18 cellular contexts compared by ENCODE assay signal in the genomic region with DNA sequence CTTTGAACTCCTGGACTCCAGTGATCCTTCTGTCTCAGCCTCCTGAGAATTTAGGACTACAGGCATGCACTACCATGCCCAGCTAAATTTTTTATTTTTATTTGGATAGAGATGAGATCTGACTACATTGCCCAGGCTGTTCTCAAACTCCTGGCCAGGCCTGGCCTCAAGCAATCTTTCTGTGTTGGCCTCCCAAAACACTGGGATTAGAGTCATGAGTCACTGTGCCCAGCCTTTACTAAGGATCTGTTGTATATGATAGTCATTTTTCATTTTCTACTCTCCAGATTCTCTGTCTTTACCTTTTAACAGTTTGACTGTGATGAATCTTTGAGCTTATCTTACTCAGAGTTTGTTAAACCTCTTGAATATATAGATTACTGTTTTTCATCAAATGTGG.
DNase-seq lines count a peak whose midpoint lies in the region; ATAC-seq, FAIRE-seq and TF ChIP-seq lines count a peak whose summit lies in the region.
"Had no signal": no experiment of that assay in that cellular context is flagged by ENCODE, and none has a peak within 500 bp of the region (broad histone marks: within the 10 kb centered on the region; RNA-seq: fewer than 3 reads in every experiment).

No MANE protein-coding gene starts in this region.

- H4K20me1 ChIP-seq in K562 (replicated peaks; ENCODE audit: control insufficient read depth, insufficient read depth, low read length) = no peaks in the 10 kb centered on the region

- H3K79me2 ChIP-seq in K562 (ENCODE audit: control insufficient read depth, insufficient read depth, low read length) = no peaks in the 10 kb centered on the region

- H3K4me1 Mint-ChIP-seq in naive thymus-derived CD4-positive, alpha-beta T cell = peaks cover 7 to 23% (median 18%) of the 10 kb centered on the region in 7 donors
- peaks cover 6% of the 10 kb centered on the region for H3K4me1 Mint-ChIP-seq in stimulated activated memory B cell treated with anti-CD40 and anti-IgM and Interleukin-4, amounts not matched to agents 10 μg/mL and 1 μg/mL and 100 μg/mL, for 72 hours

- TF ChIP-seq CTCF in K562 (IDR thresholded peaks at IDR 0.05 in 2 of 3, conservative IDR thresholded peaks at IDR 0.05 in 1 of 3; ENCODE audit: insufficient read depth in 2 of 3, low read depth in 1 of 3, low read length in 3 of 3) = no peak

- H3K4me3 ChIP-seq in K562 = no peak overlapping the region
- peak overlapping the region; percentile 9 for H3K4me3 ChIP-seq in naive thymus-derived CD4-positive, alpha-beta T cell (ENCODE audit: low read length)
- H3K4me3 ChIP-seq: PC-9, SJSA1, tibial artery had no signal

- peak; percentile 20 for ATAC-seq in GM19395 (IDR thresholded peaks at IDR 0.05; ENCODE audit: unreplicated experiment)
- peak; percentile 79 for ATAC-seq in K562
- no peak for ATAC-seq in naive thymus-derived CD4-positive, alpha-beta T cell
- ATAC-seq in HG03457 (IDR thresholded peaks at IDR 0.05; ENCODE audit: unreplicated experiment) = no peak
- ATAC-seq in stimulated activated memory B cell treated with anti-CD40 and anti-IgM and Interleukin-4, amounts not matched to agents 10 μg/mL and 1 μg/mL and 100 μg/mL, for 72 hours = no peak
- ATAC-seq: stimulated activated naive CD8-positive, alpha-beta T cell treated with anti-CD3 and anti-CD28 coated beads, Interleukin-15, Interleukin-2, amounts not matched to agents 100 U/mL and 50 U/mL, for 24 hours had no signal

- no peak for TF ChIP-seq EP300 in K562 (IDR thresholded peaks at IDR 0.05; ENCODE audit: low read length)

- DNase-seq in M059J (ENCODE audit: low read depth) = peak; percentile 64
- DNase-seq in K562 (ENCODE audit: extremely low read depth in 1 of 4, low spot score in 3 of 4) = peak in 1 of 4 experiments; percentile 24
- DNase-seq in naive thymus-derived CD4-positive, alpha-beta T cell = no peak
- no peak for DNase-seq in posterior vena cava (ENCODE audit: low spot score)
- DNase-seq: activated gamma-delta T cell; aorta; effector memory CD4-positive, alpha-beta T cell; NCI-H1436; NCI-H69; PC-9; stimulated activated naive CD8-positive, alpha-beta T cell treated with anti-CD3 and anti-CD28 coated beads, Interleukin-15, Interleukin-2, amounts not matched to agents 100 U/mL and 50 U/mL, for 24 hours; tibial artery had no signal

- H3K27me3 ChIP-seq in K562 (ENCODE audit: control insufficient read depth in 2 of 2, insufficient read depth in 2 of 2, low read length in 2 of 2) = no peaks in the 10 kb centered on the region
- no peaks in the 10 kb centered on the region for H3K27me3 ChIP-seq in naive thymus-derived CD4-positive, alpha-beta T cell (ENCODE audit: control insufficient read depth in 2 of 2, insufficient read depth in 2 of 2, low read length in 2 of 2)
- H3K27me3 ChIP-seq: SJSA1, tibial artery had no signal

- no peak overlapping the region for H3K27ac ChIP-seq in K562 (ENCODE audit: extremely low read depth, low read depth, low read length)
- no peak overlapping the region for H3K27ac ChIP-seq in naive thymus-derived CD4-positive, alpha-beta T cell (ENCODE audit: low read depth, low read length)
- H3K27ac ChIP-seq: PC-9, SJSA1, tibial artery had no signal

- no peaks in the 10 kb centered on the region for H3K27me3 Mint-ChIP-seq in naive thymus-derived CD4-positive, alpha-beta T cell
- H3K27me3 Mint-ChIP-seq in stimulated activated memory B cell treated with anti-CD40 and anti-IgM and Interleukin-4, amounts not matched to agents 10 μg/mL and 1 μg/mL and 100 μg/mL, for 72 hours = no peaks in the 10 kb centered on the region

- POLR2A ChIA-PET in K562 (lab: Yijun Ruan, JAX) = interaction anchor here (1.2 kb wide), 1 partner anchor 268 kb away, joined by 4 read pairs; no protein-coding TSS in a partner anchor
- POLR2A ChIA-PET in naive thymus-derived CD4-positive, alpha-beta T cell (lab: Charles Lee) = no interaction called here

- TF ChIP-seq POLR2A in K562 (conservative IDR thresholded peaks at IDR 0.05) = no peak

- peaks cover 0 to 4% (median 0%) of the 10 kb centered on the region in 5 donors for H3K36me3 Mint-ChIP-seq in naive thymus-derived CD4-positive, alpha-beta T cell
- no peaks in the 10 kb centered on the region for H3K36me3 Mint-ChIP-seq in stimulated activated memory B cell treated with anti-CD40 and anti-IgM and Interleukin-4, amounts not matched to agents 10 μg/mL and 1 μg/mL and 100 μg/mL, for 72 hours

- H3K9me3 ChIP-seq in K562 (replicated peaks; ENCODE audit: control insufficient read depth, insufficient read depth, low read depth, low read length) = no peaks in the 10 kb centered on the region
- no peaks in the 10 kb centered on the region for H3K9me3 ChIP-seq in naive thymus-derived CD4-positive, alpha-beta T cell (ENCODE audit: control insufficient read depth in 2 of 3, low read length in 3 of 3)
- H3K9me3 ChIP-seq: SJSA1, tibial artery had no signal

- peak; percentile 29 for FAIRE-seq in K562 (lab: Jason Lieb, UNC)
- FAIRE-seq: H1 had no signal

- no peak overlapping the region for H3K9ac ChIP-seq in K562 (ENCODE audit: insufficient read depth in 1 of 2, low read depth in 2 of 2, low read length in 2 of 2)

- in situ Hi-C loops in K562 (cut with MboI) = no loop called here

- H3K4me3 Mint-ChIP-seq in naive thymus-derived CD4-positive, alpha-beta T cell = peak overlapping the region in 5 of 10 donors; percentile 68 to 79 (median 75)
- no peak overlapping the region for H3K4me3 Mint-ChIP-seq in stimulated activated memory B cell treated with anti-CD40 and anti-IgM and Interleukin-4, amounts not matched to agents 10 μg/mL and 1 μg/mL and 100 μg/mL, for 72 hours

- H3K4me2 ChIP-seq in K562 (ENCODE audit: insufficient read depth, low read length) = no peak overlapping the region
- H3K4me2 ChIP-seq: PC-9 had no signal

- H2AFZ ChIP-seq in K562 (ENCODE audit: low read depth, low read length) = no peak overlapping the region
- H2AFZ ChIP-seq: PC-9 had no signal

- BruUV-seq in K562 (replicated peaks; lab: Mats Ljungman, UMichigan) = no TSS peak

- intact Hi-C loops in K562 (cut with micrococcal nuclease) (no loop called here), posterior vena cava (cut with DNase I) (no loop called here)
- intact Hi-C loops in naive thymus-derived CD4-positive, alpha-beta T cell (cut with micrococcal nuclease) = no loop called here

- H3K4me1 ChIP-seq in K562 (replicated peaks in 1 of 2; ENCODE audit: control insufficient read depth in 2 of 2, insufficient read depth in 2 of 2, low read length in 2 of 2) = peaks cover 0 to 8% of the 10 kb centered on the region in 2 experiments; a peak in 2 of 5 replicates
- H3K4me1 ChIP-seq in naive thymus-derived CD4-positive, alpha-beta T cell (ENCODE audit: control insufficient read depth in 2 of 2, insufficient read depth in 2 of 2, low read length in 2 of 2) = no peaks in the 10 kb centered on the region
- H3K4me1 ChIP-seq: SJSA1 had no signal

- H3K9me3 Mint-ChIP-seq in naive thymus-derived CD4-positive, alpha-beta T cell = peaks cover 0 to 4% (median 0%) of the 10 kb centered on the region in 11 donors
- H3K9me3 Mint-ChIP-seq in stimulated activated memory B cell treated with anti-CD40 and anti-IgM and Interleukin-4, amounts not matched to agents 10 μg/mL and 1 μg/mL and 100 μg/mL, for 72 hours = no peaks in the 10 kb centered on the region
- H3K9me3 Mint-ChIP-seq: T-helper 2 cell treated with Interferon-gamma antibody and Interleukin-4, amounts not matched to agents 5 μg/mL and 100 μg/mL, for 36 hours had no signal

- no peaks in the 10 kb centered on the region for H3K9me1 ChIP-seq in K562 (ENCODE audit: control insufficient read depth, insufficient read depth, low read length)

- no peak for TF ChIP-seq RAD21 in K562 (CRISPR knock-in tag; conservative IDR thresholded peaks at IDR 0.05 in 1 of 2, IDR thresholded peaks at IDR 0.05 in 1 of 2)

- no peaks in the 10 kb centered on the region for H3K36me3 ChIP-seq in K562 (ENCODE audit: control insufficient read depth, insufficient read depth, low read length)
- H3K36me3 ChIP-seq in naive thymus-derived CD4-positive, alpha-beta T cell (ENCODE audit: control insufficient read depth in 2 of 3, insufficient read depth in 3 of 3, low read length in 3 of 3) = no peaks in the 10 kb centered on the region
- H3K36me3 ChIP-seq: SJSA1, tibial artery had no signal

- H3K27ac Mint-ChIP-seq in naive thymus-derived CD4-positive, alpha-beta T cell = peak overlapping the region in 3 of 9 donors; percentile 40 to 80 (median 44)
- H3K27ac Mint-ChIP-seq in stimulated activated memory B cell treated with anti-CD40 and anti-IgM and Interleukin-4, amounts not matched to agents 10 μg/mL and 1 μg/mL and 100 μg/mL, for 72 hours = no peak overlapping the region

- CTCF ChIA-PET in K562 (lab: Yijun Ruan, JAX; ENCODE audit: low intra/inter-chr PET ratio) = no interaction called here
- CTCF ChIA-PET in naive thymus-derived CD4-positive, alpha-beta T cell (lab: Charles Lee) = no interaction called here

TF ChIP-seq in K562, 482 proteins besides CTCF, POLR2A, EP300 and RAD21 (continues in another document):
- TF ChIP-seq MEF2D (tag; conservative IDR thresholded peaks at IDR 0.05; ENCODE audit: low read depth) (no peak), FOSL1 (tag; conservative IDR thresholded peaks at IDR 0.05) (peak; percentile 55; the same call in 1 of the 2 replicates), HBP1 (CRISPR knock-in tag; IDR thresholded peaks at IDR 0.05) (no peak)

Comparison
In these comparisons a context has a peak if more than half of its experiments do, and no peak if none do; other contexts are left out.
1. ATAC-seq: peak in GM19395 (single experiment) and K562 (single experiment); none in naive thymus-derived CD4-positive, alpha-beta T cell (single experiment), HG03457 (single experiment) and stimulated activated memory B cell treated with anti-CD40 and anti-IgM and Interleukin-4, amounts not matched to agents 10 μg/mL and 1 μg/mL and 100 μg/mL, for 72 hours (single experiment).